Comparison of ENCODE assay signal across 8 cellular contexts in the genomic region with DNA sequence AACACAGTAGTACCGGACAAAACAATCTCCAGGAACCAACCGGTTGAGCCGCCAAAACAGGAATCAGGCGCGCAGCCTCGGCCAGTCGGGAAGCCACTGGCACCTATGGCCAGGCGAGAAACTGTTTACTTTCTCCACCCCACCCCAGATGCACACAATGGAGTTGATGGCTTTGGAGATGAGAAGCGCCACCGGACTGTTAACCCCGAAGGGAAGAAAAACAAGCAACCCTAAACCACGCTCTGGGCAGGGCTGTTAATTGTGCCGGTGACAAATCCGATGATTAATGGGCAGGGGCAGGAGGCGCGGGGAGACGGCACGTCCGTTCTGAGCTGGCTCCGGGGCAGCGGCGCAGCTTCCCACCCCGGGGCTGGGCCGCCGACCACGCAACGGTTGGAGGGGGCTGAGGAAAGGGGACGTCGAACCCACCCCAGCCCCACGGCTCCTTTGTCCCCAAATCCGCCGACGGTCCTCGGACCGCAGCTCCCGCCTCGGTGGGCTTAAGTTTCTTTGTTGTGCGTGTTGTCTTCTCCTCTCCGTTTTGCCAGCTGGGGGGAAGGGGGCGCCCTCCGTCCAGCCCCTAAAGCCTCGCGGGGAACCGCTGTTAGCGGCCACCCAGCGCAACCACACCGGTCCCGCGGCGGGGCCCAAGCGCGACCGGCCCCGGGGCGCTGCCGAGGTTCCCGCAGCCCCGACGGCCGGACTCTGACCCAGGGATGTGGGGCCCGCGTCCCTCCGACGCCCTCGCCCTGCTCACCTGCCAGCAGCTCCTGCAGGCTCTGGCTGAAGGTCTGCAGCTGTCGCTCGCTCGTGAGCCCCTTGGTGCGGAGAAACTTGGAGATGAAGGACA. TPM values are rescaled to one million over a fixed set of nuclear protein-coding genes. Genes with fewer than 3 reads are reported as not detected.
A peak's percentile ranks its signal among the peaks of the same experiment; 100 is the strongest.
DNase-seq lines count a peak whose midpoint lies in the region; ATAC-seq lines count a peak whose summit lies in the region.

No MANE protein-coding gene starts in this region.

- H3K4me1 Mint-ChIP-seq in activated T-cell treated with anti-CD3 and anti-CD28 coated beads, Interleukin-2, amount 50 U/mL, for 24 hours (ENCODE audit: low read depth): peaks cover 46% of the 10 kb centered on the region
- H3K4me1 Mint-ChIP-seq in natural killer cell treated with Interleukin-12 subunit alpha and Interleukin-12 subunit beta and Interleukin-15 and Interleukin-18, amount 100 ng/mL, for 72 hours (ENCODE audit: low read depth in 2 of 2): peaks cover 29 to 39% of the 10 kb centered on the region in 2 donors

- peak overlapping the region; percentile 99 for H3K27ac Mint-ChIP-seq in activated T-cell treated with anti-CD3 and anti-CD28 coated beads, Interleukin-2, amount 50 U/mL, for 24 hours
- H3K27ac Mint-ChIP-seq in natural killer cell treated with Interleukin-12 subunit alpha and Interleukin-12 subunit beta and Interleukin-15 and Interleukin-18, amount 100 ng/mL, for 72 hours: peak overlapping the region; percentile 92 to 95

- ATAC-seq in HG02840 (IDR thresholded peaks at IDR 0.05; ENCODE audit: low FRiP score, unreplicated experiment) (peak; percentile 1), HG02610 (IDR thresholded peaks at IDR 0.05; ENCODE audit: unreplicated experiment) (no peak)
- peak; percentile 43 to 56 for ATAC-seq in natural killer cell treated with Interleukin-12 subunit alpha and Interleukin-12 subunit beta and Interleukin-15 and Interleukin-18, amount 100 ng/mL, for 72 hours

- H3K9me3 Mint-ChIP-seq in activated T-cell treated with anti-CD3 and anti-CD28 coated beads, Interleukin-2, amount 50 U/mL, for 24 hours: no peaks in the 10 kb centered on the region
- no peaks in the 10 kb centered on the region for H3K9me3 Mint-ChIP-seq in natural killer cell treated with Interleukin-12 subunit alpha and Interleukin-12 subunit beta and Interleukin-15 and Interleukin-18, amount 100 ng/mL, for 72 hours

- DNase-seq in Daoy (ENCODE audit: low read depth): peak; percentile 87
- DNase-seq in NOMO-1 treated with dmso at 0.1 percent for 144 hours (lab: John Stamatoyannopoulos, UW; ENCODE audit: unreplicated experiment): peak; percentile 53
- DNase-seq in activated T-cell treated with anti-CD3 and anti-CD28 coated beads, Interleukin-2, amount 50 U/mL, for 24 hours: peak; percentile 74
- DNase-seq in fibroblast of gingiva (ENCODE audit: low read depth): peak; percentile 25
- peak; percentile 86 for DNase-seq in natural killer cell treated with Interleukin-12 subunit alpha and Interleukin-12 subunit beta and Interleukin-15 and Interleukin-18, amount 100 ng/mL, for 72 hours (ENCODE audit: low spot score)
- peak; percentile 44 to 81 (median 56) for DNase-seq in stimulated activated naive CD4-positive, alpha-beta T cell (lab: John Stamatoyannopoulos, UW)

- peak overlapping the region; percentile 100 for H3K4me3 Mint-ChIP-seq in activated T-cell treated with anti-CD3 and anti-CD28 coated beads, Interleukin-2, amount 50 U/mL, for 24 hours
- H3K4me3 Mint-ChIP-seq in natural killer cell treated with Interleukin-12 subunit alpha and Interleukin-12 subunit beta and Interleukin-15 and Interleukin-18, amount 100 ng/mL, for 72 hours: peak overlapping the region; percentile 96

- H3K36me3 Mint-ChIP-seq in activated T-cell treated with anti-CD3 and anti-CD28 coated beads, Interleukin-2, amount 50 U/mL, for 24 hours (ENCODE audit: low read depth): peaks cover 64% of the 10 kb centered on the region
- H3K36me3 Mint-ChIP-seq in natural killer cell treated with Interleukin-12 subunit alpha and Interleukin-12 subunit beta and Interleukin-15 and Interleukin-18, amount 100 ng/mL, for 72 hours: peaks cover 34% of the 10 kb centered on the region

- H3K27me3 Mint-ChIP-seq in activated T-cell treated with anti-CD3 and anti-CD28 coated beads, Interleukin-2, amount 50 U/mL, for 24 hours: no peaks in the 10 kb centered on the region
- H3K27me3 Mint-ChIP-seq in natural killer cell treated with Interleukin-12 subunit alpha and Interleukin-12 subunit beta and Interleukin-15 and Interleukin-18, amount 100 ng/mL, for 72 hours: no peaks in the 10 kb centered on the region

RNA-seq across cellular contexts. Expression of a gene that starts 0.8 kb away (rescaled TPM):
- 2.5 and 5.4 TPM in 2 replicates for total RNA-seq in Daoy (2014; rRNA removed; shearing (Covaris generic))
- 100 to 1,000 TPM in 1 of 2 donors, 10 to 100 TPM in 1; 80.0 to 249 TPM for total RNA-seq in natural killer cell treated with Interleukin-12 subunit alpha and Interleukin-12 subunit beta and Interleukin-15 and Interleukin-18, amount 100 ng/mL, for 72 hours

Comparison
In these comparisons a context has a peak if more than half of its experiments do, and no peak if none do; other contexts are left out.
1. DNase-seq: peak in every context shown above with its lines; median percentile 87 in Daoy; 86 in natural killer cell treated with Interleukin-12 subunit alpha and Interleukin-12 subunit beta and Interleukin-15 and Interleukin-18, amount 100 ng/mL, for 72 hours; 74 in activated T-cell treated with anti-CD3 and anti-CD28 coated beads, Interleukin-2, amount 50 U/mL, for 24 hours; 56 in stimulated activated naive CD4-positive, alpha-beta T cell; 53 in NOMO-1 treated with dmso at 0.1 percent for 144 hours; 25 in fibroblast of gingiva.
2. RNA of a gene that starts 0.8 kb away (total RNA-seq): 80.0 to 249 TPM in natural killer cell treated with Interleukin-12 subunit alpha and Interleukin-12 subunit beta and Interleukin-15 and Interleukin-18, amount 100 ng/mL, for 72 hours; 2.5 to 5.4 TPM in Daoy; every median in the first group is over 10 times any median in the second.